14 cellular contexts compared by ENCODE assay signal in genomic region chr19:5030822-5031221, GRCh38.
DNase-seq lines count a peak whose midpoint lies in the region; ATAC-seq, FAIRE-seq and TF ChIP-seq lines count a peak whose summit lies in the region.
"Had no signal": no experiment of that assay in that cellular context is flagged by ENCODE, and none has a peak within 500 bp of the region (broad histone marks: within the 10 kb centered on the region; RNA-seq: fewer than 3 reads in every experiment).

No MANE protein-coding gene starts in this region.

- 90 to 95% methylated on average over 2 to 13 of the region's 13 CpGs for WGBS in endodermal cell (ENCODE audit: insufficient coverage in 1 of 2, insufficient read length in 1 of 2), 2 experiments
- 57 to 73% (median 69%) methylated on average over 10 to 13 of the region's 13 CpGs for WGBS in psoas muscle, 3 donors
- whole genome bisulfite sequencing in mesenchymal stem cell: 89% methylated on average over 13 of the region's 13 CpGs

- H4K91ac ChIP-seq in mesenchymal stem cell (ENCODE audit: low read length): no peak overlapping the region

- peaks cover 7% of the 10 kb centered on the region for H3K4me1 ChIP-seq in CD8-positive, alpha-beta T cell (ENCODE audit: insufficient read depth, low read length)
- peaks cover 22% of the 10 kb centered on the region for H3K4me1 ChIP-seq in NT2/D1 (ENCODE audit: insufficient read depth, insufficient read length)
- no peaks in the 10 kb centered on the region for H3K4me1 ChIP-seq in endodermal cell (ENCODE audit: control insufficient read depth, insufficient read depth, low read length)
- peaks cover 35% of the 10 kb centered on the region for H3K4me1 ChIP-seq in psoas muscle
- peaks cover 44% of the 10 kb centered on the region for H3K4me1 ChIP-seq in mesenchymal stem cell (ENCODE audit: control insufficient read depth, insufficient read depth, low read depth, low read length)
- H3K4me1 ChIP-seq: Caco-2, colonic mucosa, foreskin keratinocyte had no signal

- H3K14ac ChIP-seq in mesenchymal stem cell (ENCODE audit: low read length in 2 of 2): no peak overlapping the region

- no peak overlapping the region for H2BK5ac ChIP-seq in mesenchymal stem cell (ENCODE audit: low read depth, low read length, poor library complexity, severe bottlenecking)

- CTCF ChIA-PET in CD8-positive, alpha-beta T cell (lab: Charles Lee): interaction anchor here (0.6 to 6.7 kb wide), 39 partner anchors 8 to 549 kb away, joined by 3 to 93 read pairs (median 4); partner anchors contain the start of gene PLIN3

- no peak for ATAC-seq in CD8-positive, alpha-beta T cell
- peak in 1 of 4 donors; percentile 1 for ATAC-seq in psoas muscle

- no peak overlapping the region for H3K23ac ChIP-seq in mesenchymal stem cell (ENCODE audit: low read length in 2 of 2)

- H3K9me3 ChIP-seq in CD8-positive, alpha-beta T cell (ENCODE audit: low read length): no peaks in the 10 kb centered on the region
- no peaks in the 10 kb centered on the region for H3K9me3 ChIP-seq in NT2/D1 (ENCODE audit: insufficient read depth, low read length)
- H3K9me3 ChIP-seq in endodermal cell (ENCODE audit: control insufficient read depth, low read length): no peaks in the 10 kb centered on the region
- H3K9me3 ChIP-seq in psoas muscle: no peaks in the 10 kb centered on the region
- no peaks in the 10 kb centered on the region for H3K9me3 ChIP-seq in mesenchymal stem cell (ENCODE audit: control insufficient read depth, low read length)
- H3K9me3 ChIP-seq: Caco-2, colonic mucosa, sigmoid colon had no signal

- H3K4me3 Mint-ChIP-seq in CD8-positive, alpha-beta T cell: no peak overlapping the region
- no peak overlapping the region for H3K4me3 Mint-ChIP-seq in endodermal cell
- H3K4me3 Mint-ChIP-seq in activated naive CD8-positive, alpha-beta T cell treated with anti-CD3 and anti-CD28 coated beads for 36 hours: no peak overlapping the region

- H3K27ac Mint-ChIP-seq in CD8-positive, alpha-beta T cell: peak overlapping the region; percentile 71
- peak overlapping the region; percentile 35 for H3K27ac Mint-ChIP-seq in endodermal cell
- H3K27ac Mint-ChIP-seq in activated naive CD8-positive, alpha-beta T cell treated with anti-CD3 and anti-CD28 coated beads for 36 hours: no peak overlapping the region

- H3K27ac ChIP-seq in CD8-positive, alpha-beta T cell (ENCODE audit: low read depth, low read length): no peak overlapping the region
- H3K27ac ChIP-seq in endodermal cell (ENCODE audit: low read depth, low read length): peak overlapping the region; percentile 0
- H3K27ac ChIP-seq in psoas muscle: peak overlapping the region; percentile 41
- no peak overlapping the region for H3K27ac ChIP-seq in mesenchymal stem cell (ENCODE audit: low read length, poor library complexity, severe bottlenecking)
- H3K27ac ChIP-seq: colonic mucosa, foreskin keratinocyte had no signal

- H3K9ac ChIP-seq in NT2/D1 (ENCODE audit: insufficient read length, low read depth) (peak overlapping the region; percentile 27), endodermal cell (ENCODE audit: extremely low read depth, low read length, poor library complexity, severe bottlenecking) (no peak overlapping the region), mesenchymal stem cell (ENCODE audit: low read length) (no peak overlapping the region)

- H3K4me3 ChIP-seq in CD8-positive, alpha-beta T cell (ENCODE audit: low read depth, low read length): no peak overlapping the region
- no peak overlapping the region for H3K4me3 ChIP-seq in NT2/D1 (ENCODE audit: insufficient read length, low read depth)
- H3K4me3 ChIP-seq in endodermal cell (ENCODE audit: low read length): no peak overlapping the region
- H3K4me3 ChIP-seq in psoas muscle: no peak overlapping the region
- no peak overlapping the region for H3K4me3 ChIP-seq in mesenchymal stem cell (ENCODE audit: insufficient read depth in 1 of 2, low read depth in 1 of 2, low read length in 2 of 2)
- H3K4me3 ChIP-seq: colonic mucosa, sigmoid colon had no signal

- intact Hi-C loops in CD8-positive, alpha-beta T cell (cut with DNase I, micrococcal nuclease): loop anchor here (1.0 to 10.0 kb wide), 6 partner anchors 86 to 299 kb away; no protein-coding TSS in a partner anchor
- intact Hi-C loops in psoas muscle (cut with DNase I): loop anchor here (2.0 to 10.0 kb wide), 8 partner anchors 34 to 218 kb away; no protein-coding TSS in a partner anchor

- H3K4me1 Mint-ChIP-seq in CD8-positive, alpha-beta T cell (ENCODE audit: low read depth): peaks cover 8% of the 10 kb centered on the region
- H3K4me1 Mint-ChIP-seq in endodermal cell: no peaks in the 10 kb centered on the region
- H3K4me1 Mint-ChIP-seq in activated naive CD8-positive, alpha-beta T cell treated with anti-CD3 and anti-CD28 coated beads for 36 hours: peaks cover 3% of the 10 kb centered on the region

- H2BK12ac ChIP-seq in mesenchymal stem cell (ENCODE audit: low read length in 2 of 2): peak overlapping the region in 1 of 2 experiments; percentile 54

- POLR2A ChIA-PET in CD8-positive, alpha-beta T cell (lab: Charles Lee): no interaction called here

- H3K4me2 ChIP-seq in mesenchymal stem cell (ENCODE audit: low read length, poor library complexity, severe bottlenecking): no peak overlapping the region

- H3K9me3 Mint-ChIP-seq in CD8-positive, alpha-beta T cell: no peaks in the 10 kb centered on the region
- H3K9me3 Mint-ChIP-seq in endodermal cell: no peaks in the 10 kb centered on the region
- H3K9me3 Mint-ChIP-seq in activated naive CD8-positive, alpha-beta T cell treated with anti-CD3 and anti-CD28 coated beads for 36 hours: no peaks in the 10 kb centered on the region

- no peak overlapping the region for H2AFZ ChIP-seq in mesenchymal stem cell (ENCODE audit: low read depth, low read length)

- H3K27me3 Mint-ChIP-seq in CD8-positive, alpha-beta T cell (ENCODE audit: low read depth): no peaks in the 10 kb centered on the region
- no peaks in the 10 kb centered on the region for H3K27me3 Mint-ChIP-seq in endodermal cell (ENCODE audit: insufficient read depth)
- H3K27me3 Mint-ChIP-seq in activated naive CD8-positive, alpha-beta T cell treated with anti-CD3 and anti-CD28 coated beads for 36 hours: no peaks in the 10 kb centered on the region

- TF ChIP-seq CTCF in CD8-positive, alpha-beta T cell (IDR thresholded peaks at IDR 0.05): no peak
- TF ChIP-seq CTCF in endodermal cell (conservative IDR thresholded peaks at IDR 0.05): no peak
- no peak for TF ChIP-seq CTCF in psoas muscle (IDR thresholded peaks at IDR 0.05)

- H2AK5ac ChIP-seq in mesenchymal stem cell (ENCODE audit: low read length, severe bottlenecking): no peak overlapping the region

- H3K27me3 ChIP-seq in CD8-positive, alpha-beta T cell (ENCODE audit: insufficient read depth, low read length): no peaks in the 10 kb centered on the region
- H3K27me3 ChIP-seq in NT2/D1 (ENCODE audit: insufficient read depth, insufficient read length) (no peaks in the 10 kb centered on the region), endodermal cell (ENCODE audit: control insufficient read depth, insufficient read depth, low read length, poor library complexity, severe bottlenecking) (no peaks in the 10 kb centered on the region), psoas muscle (ENCODE audit: insufficient read depth in 3 of 3, low read length in 2 of 3) (no peaks in the 10 kb centered on the region), mesenchymal stem cell (ENCODE audit: control insufficient read depth in 1 of 2, insufficient read depth in 1 of 2, low read length in 2 of 2) (no peaks in the 10 kb centered on the region)
- H3K27me3 ChIP-seq: colonic mucosa, foreskin keratinocyte, sigmoid colon had no signal

- no peak for FAIRE-seq in RCC 7860 (lab: Jason Lieb, UNC)
- FAIRE-seq: H54, urothelium cell line had no signal

- no peak overlapping the region for H3K4ac ChIP-seq in mesenchymal stem cell (ENCODE audit: low read depth in 1 of 2, low read length in 2 of 2)

- peaks cover 23% of the 10 kb centered on the region for H3K36me3 Mint-ChIP-seq in CD8-positive, alpha-beta T cell
- peaks cover 19% of the 10 kb centered on the region for H3K36me3 Mint-ChIP-seq in endodermal cell (ENCODE audit: low read depth)
- H3K36me3 Mint-ChIP-seq in activated naive CD8-positive, alpha-beta T cell treated with anti-CD3 and anti-CD28 coated beads for 36 hours: no peaks in the 10 kb centered on the region

- peaks cover 4% of the 10 kb centered on the region for H3K36me3 ChIP-seq in CD8-positive, alpha-beta T cell (ENCODE audit: insufficient read depth, low read length)
- peaks cover 43% of the 10 kb centered on the region for H3K36me3 ChIP-seq in NT2/D1 (ENCODE audit: insufficient read depth, insufficient read length, low read length)
- H3K36me3 ChIP-seq in endodermal cell (ENCODE audit: control insufficient read depth, insufficient read depth, low read length): peaks cover 23% of the 10 kb centered on the region
- peaks cover 0 to 13% of the 10 kb centered on the region in 2 donors for H3K36me3 ChIP-seq in psoas muscle (ENCODE audit: insufficient read depth in 1 of 2, low read depth in 1 of 2)
- H3K36me3 ChIP-seq in mesenchymal stem cell (ENCODE audit: control insufficient read depth in 1 of 2, insufficient read depth in 2 of 2, low read depth in 1 of 2, low read length in 2 of 2): peaks cover 22 to 71% of the 10 kb centered on the region in 2 experiments

- H3K18ac ChIP-seq in mesenchymal stem cell (ENCODE audit: low read depth in 1 of 2, low read length in 2 of 2): no peak overlapping the region

- peaks cover 45% of the 10 kb centered on the region for H3K79me1 ChIP-seq in mesenchymal stem cell (replicated peaks; ENCODE audit: low read length, poor library complexity, severe bottlenecking)

- no peak overlapping the region for H2BK120ac ChIP-seq in mesenchymal stem cell (ENCODE audit: low read depth, low read length)

- DNase-seq in CD8-positive, alpha-beta T cell: no peak
- no peak for DNase-seq in NT2/D1 (ENCODE audit: low read depth, low spot score)
- DNase-seq in endodermal cell: no peak
- no peak for DNase-seq in psoas muscle
- DNase-seq in mesenchymal stem cell: no peak
- DNase-seq in activated naive CD8-positive, alpha-beta T cell treated with anti-CD3 and anti-CD28 coated beads for 36 hours: no peak
- no peak for DNase-seq in RCC 7860 (ENCODE audit: low spot score)
- no peak for DNase-seq in MV-4-11 (lab: John Stamatoyannopoulos, UW)

- H4K8ac ChIP-seq in mesenchymal stem cell (ENCODE audit: low read length): no peak overlapping the region

- H2BK15ac ChIP-seq in mesenchymal stem cell (ENCODE audit: low read depth, poor library complexity, severe bottlenecking): no peak overlapping the region

Comparison
In these comparisons a context has a peak if more than half of its experiments do, and no peak if none do; other contexts are left out.
1. H3K27ac ChIP-seq: peak in endodermal cell (single experiment) and psoas muscle (single experiment); none in CD8-positive, alpha-beta T cell (single experiment) and mesenchymal stem cell (single experiment).